In the genomic region with DNA sequence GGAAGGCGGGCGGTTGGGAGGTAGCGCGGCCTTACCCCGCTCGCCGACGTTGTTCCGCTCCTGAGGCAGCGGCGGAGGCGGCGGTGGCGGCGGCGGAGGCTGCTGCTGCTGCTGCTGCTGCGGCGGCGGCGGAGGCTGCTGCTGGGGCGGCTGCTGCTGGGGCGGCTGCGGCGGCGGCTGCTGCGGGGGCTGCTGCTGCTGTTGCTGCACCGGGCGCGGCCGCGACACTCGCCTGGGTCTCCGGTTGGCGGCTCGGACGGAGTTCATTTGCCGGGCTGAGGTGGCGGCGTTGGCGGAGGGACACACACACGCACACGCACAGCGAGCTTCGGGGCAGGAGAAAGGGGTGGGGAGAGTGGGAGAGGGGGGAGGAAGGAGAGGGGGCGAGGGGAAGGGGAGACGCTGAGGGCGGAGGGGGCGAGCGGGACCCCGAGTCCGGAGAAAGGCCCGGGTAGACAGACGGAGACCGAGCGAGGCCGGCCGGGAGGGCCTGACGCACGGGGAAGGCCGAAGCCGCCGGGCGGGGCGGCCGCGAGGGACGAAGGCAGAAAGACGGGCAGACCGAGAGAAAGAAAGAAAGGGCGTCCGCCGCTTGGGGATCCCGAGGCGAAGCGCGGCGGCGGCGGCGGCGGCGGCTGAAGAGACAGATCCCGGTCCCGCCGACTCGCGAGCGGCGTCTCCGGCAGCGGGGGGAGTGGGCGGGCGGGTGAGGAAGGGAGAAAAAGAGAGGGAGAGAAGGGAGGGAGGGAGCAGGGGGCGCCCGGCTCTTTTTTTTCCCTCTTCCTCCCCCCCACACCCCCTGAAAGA, we compare ENCODE assay signal across 8 cellular contexts. TPM values are rescaled to one million over a fixed set of nuclear protein-coding genes. Genes with fewer than 3 reads are reported as not detected.
DNase-seq lines count a peak whose midpoint lies in the region; ATAC-seq and TF ChIP-seq lines count a peak whose summit lies in the region.

No MANE protein-coding gene starts in this region.

- peak overlapping the region; percentile 97 for H3K27ac Mint-ChIP-seq in activated CD8-positive, alpha-beta T cell treated with anti-CD3 and anti-CD28 coated beads for 36 hours

- DNase-seq in GM12865 (ENCODE audit: low read depth) (peak; percentile 79), NCI-H226 (peak; percentile 3), ecto neural progenitor cell (ENCODE audit: low spot score) (peak; percentile 81), lung microvascular endothelial cell (ENCODE audit: low read depth in 2 of 2) (peak; percentile 67 to 77)
- DNase-seq in activated CD8-positive, alpha-beta T cell treated with anti-CD3 and anti-CD28 coated beads for 36 hours = peak; percentile 67
- peak; percentile 40 to 52 (median 44) for DNase-seq in stimulated activated CD4-positive, alpha-beta T cell treated with anti-CD3 and anti-CD28 coated beads, TNF-alpha, amount 100 ng/mL, for 4 hours (ENCODE audit: low read depth in 3 of 3)

- CTCF ChIA-PET in activated CD8-positive, alpha-beta T cell treated with anti-CD3 and anti-CD28 coated beads for 36 hours (lab: Charles Lee) = no interaction called here

- ATAC-seq in HG02610 (IDR thresholded peaks at IDR 0.05; ENCODE audit: unreplicated experiment) (peak; percentile 1), GM21390 (IDR thresholded peaks at IDR 0.05; ENCODE audit: unreplicated experiment) (no peak)
- ATAC-seq in activated CD8-positive, alpha-beta T cell treated with anti-CD3 and anti-CD28 coated beads for 36 hours = peak; percentile 0

- H3K4me3 ChIP-seq in GM12865 (ENCODE audit: low read depth, low read length) = peak overlapping the region; percentile 99

- peak overlapping the region; percentile 79 for H3K4me3 Mint-ChIP-seq in activated CD8-positive, alpha-beta T cell treated with anti-CD3 and anti-CD28 coated beads for 36 hours

- TF ChIP-seq CTCF in GM12865 (IDR thresholded peaks at IDR 0.05; ENCODE audit: insufficient read depth, low read depth, low read length, missing control alignments) = no peak
- no peak for TF ChIP-seq CTCF in activated CD8-positive, alpha-beta T cell treated with anti-CD3 and anti-CD28 coated beads for 36 hours (IDR thresholded peaks at IDR 0.05)

- peaks cover 27% of the 10 kb centered on the region for H3K4me1 Mint-ChIP-seq in activated CD8-positive, alpha-beta T cell treated with anti-CD3 and anti-CD28 coated beads for 36 hours (ENCODE audit: low read depth)

- H3K9me3 Mint-ChIP-seq in activated CD8-positive, alpha-beta T cell treated with anti-CD3 and anti-CD28 coated beads for 36 hours = no peaks in the 10 kb centered on the region

- no peaks in the 10 kb centered on the region for H3K27me3 Mint-ChIP-seq in activated CD8-positive, alpha-beta T cell treated with anti-CD3 and anti-CD28 coated beads for 36 hours

- intact Hi-C loops in activated CD8-positive, alpha-beta T cell treated with anti-CD3 and anti-CD28 coated beads for 36 hours (cut with micrococcal nuclease) = loop anchor here (2.0 kb wide), 1 partner anchor 201 kb away; no protein-coding TSS in a partner anchor

- peaks cover 8% of the 10 kb centered on the region for H3K36me3 Mint-ChIP-seq in activated CD8-positive, alpha-beta T cell treated with anti-CD3 and anti-CD28 coated beads for 36 hours (ENCODE audit: low read depth)

- POLR2A ChIA-PET in activated CD8-positive, alpha-beta T cell treated with anti-CD3 and anti-CD28 coated beads for 36 hours (lab: Charles Lee) = interaction anchor here (0.6 to 1.0 kb wide), 2 partner anchors 14 to 81 kb away, joined by 3 read pairs; no protein-coding TSS in a partner anchor

RNA-seq across cellular contexts. Expression of gene FBXO11, which starts 0.6 kb away (rescaled TPM):
- 10 to 100 TPM; 47.3 to 48.1 TPM for total RNA-seq in activated CD8-positive, alpha-beta T cell treated with anti-CD3 and anti-CD28 coated beads for 36 hours
- total RNA-seq in lung microvascular endothelial cell = 58.6 and 67.9 TPM in 2 replicates

Comparison
In these comparisons a context has a peak if more than half of its experiments do, and no peak if none do; other contexts are left out.
1. DNase-seq: peak in every context shown above with its lines; median percentile 81 in ecto neural progenitor cell; 79 in GM12865; 72 in lung microvascular endothelial cell; 67 in activated CD8-positive, alpha-beta T cell treated with anti-CD3 and anti-CD28 coated beads for 36 hours; 44 in stimulated activated CD4-positive, alpha-beta T cell treated with anti-CD3 and anti-CD28 coated beads, TNF-alpha, amount 100 ng/mL, for 4 hours; 3 in NCI-H226.